31 cellular contexts compared by ENCODE assay signal in the genomic region with DNA sequence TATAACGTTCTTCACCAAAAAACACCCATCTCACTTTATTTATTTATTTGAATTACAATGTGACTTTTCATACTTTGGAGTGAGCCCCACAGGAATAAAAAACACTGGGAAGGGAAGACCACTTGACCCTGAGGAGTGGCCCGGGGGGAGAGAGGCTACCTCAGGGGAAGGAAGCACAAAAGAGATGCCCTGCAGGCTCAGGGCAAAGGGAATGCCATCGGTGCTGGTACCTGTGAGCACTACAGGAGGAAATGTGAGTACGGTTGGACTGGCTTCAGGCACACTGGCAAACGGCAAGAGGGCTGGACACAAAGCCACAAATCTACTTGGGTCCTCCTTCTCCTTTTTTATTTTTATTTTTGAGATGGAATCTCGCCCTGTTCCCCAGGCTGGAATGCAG.
DNase-seq lines count a peak whose midpoint lies in the region; ATAC-seq and TF ChIP-seq lines count a peak whose summit lies in the region.
"Had no signal": no experiment of that assay in that cellular context is flagged by ENCODE, and none has a peak within 500 bp of the region (broad histone marks: within the 10 kb centered on the region; RNA-seq: fewer than 3 reads in every experiment).

No MANE protein-coding gene starts in this region.

- H3K36me3 Mint-ChIP-seq in activated CD8-positive, alpha-beta memory T cell treated with anti-CD3 and anti-CD28 coated beads, Interleukin-2, amount 10 ng/mL, durations not matched to agents 7 days and 5 days: no peaks in the 10 kb centered on the region
- H3K36me3 Mint-ChIP-seq: CD4-positive, alpha-beta memory T cell; CD4-positive, CD25-positive, alpha-beta regulatory T cell; CD8-positive, alpha-beta memory T cell; CD8-positive, alpha-beta T cell had no signal

- no peak for TF ChIP-seq POLR2A in HCT116 (IDR thresholded peaks at IDR 0.05; ENCODE audit: borderline replicate concordance, extremely low read depth, insufficient read depth, insufficient read length)

- H3K4me1 ChIP-seq in HCT116 (ENCODE audit: control insufficient read depth in 1 of 2, insufficient read depth in 2 of 2, low read length in 2 of 2) (no peaks in the 10 kb centered on the region), trophoblast cell (ENCODE audit: control insufficient read depth in 1 of 2, insufficient read depth in 2 of 2, low read length in 2 of 2) (no peaks in the 10 kb centered on the region)
- H3K4me1 ChIP-seq: A549, BE2C, BLaER1, Caco-2 had no signal

- DNase-seq in HCT116 (ENCODE audit: low read depth, low spot score) (no peak), trophoblast cell (peak; percentile 85 to 92)
- no peak for DNase-seq in activated CD8-positive, alpha-beta memory T cell treated with anti-CD3 and anti-CD28 coated beads, Interleukin-2, amount 10 ng/mL, durations not matched to agents 7 days and 5 days
- no peak for DNase-seq in activated naive CD4-positive, alpha-beta T cell treated with anti-CD3 and anti-CD28 coated beads, Interleukin-2, amount 50 U/mL, for 16 hours
- DNase-seq: 8988T; ACHN; AML-193; BE2C; C1 segment of cervical spinal cord; Caco-2; Calu3; CD4-positive, alpha-beta memory T cell; CD4-positive, alpha-beta T cell; CD4-positive, CD25-positive, alpha-beta regulatory T cell; CD8-positive, alpha-beta memory T cell; CD8-positive, alpha-beta T cell; COR-L47; DMS 273 treated with DMSO at 0.1 percent for 48 hours; DMS153; DMS53; DMS79; DMS79 treated with DMSO at 0.1 percent for 48 hours; DND-41; EL had no signal

- H3K4me3 ChIP-seq in HCT116 (replicated peaks in 1 of 2; ENCODE audit: low read depth in 1 of 2, low read length in 2 of 2) (no peak overlapping the region), trophoblast cell (ENCODE audit: low read depth, low read length) (no peak overlapping the region)
- H3K4me3 ChIP-seq: A549; BLaER1; BLaER1 treated with 17β-estradiol and CSF1 and Interleukin-3, amounts not matched to agents 10 nM and 100 nM had no signal

- no peak overlapping the region for H3K4me2 ChIP-seq in HCT116 (ENCODE audit: low read length)
- no peak overlapping the region for H3K4me2 ChIP-seq in trophoblast cell (ENCODE audit: low read length)
- H3K4me2 ChIP-seq: A549; BLaER1; BLaER1 treated with 17β-estradiol and CSF1 and Interleukin-3, amounts not matched to agents 10 nM and 100 nM had no signal

- H2BK12ac ChIP-seq in trophoblast cell (ENCODE audit: low read length): no peak overlapping the region

- no peak for TF ChIP-seq RAD21 in HCT116 (IDR thresholded peaks at IDR 0.05; ENCODE audit: low read depth)

- RAD21 ChIA-PET in HCT116 (lab: Charles Lee; ENCODE audit: low non-redundant PET in 1 of 2, low total read pairs in 2 of 2, uncharacterized antibody in 2 of 2, unreplicated experiment in 2 of 2): interaction anchor here in 1 of 2 experiments (0.6 kb wide), 1 partner anchor 68 kb away, joined by 3 read pairs; no protein-coding TSS in a partner anchor

- H3K36me3 ChIP-seq in HCT116 (ENCODE audit: control insufficient read depth in 1 of 2, insufficient read depth in 2 of 2, low read length in 2 of 2) (no peaks in the 10 kb centered on the region; a peak in 1 of 4 replicates), trophoblast cell (ENCODE audit: control insufficient read depth in 1 of 2, insufficient read depth in 2 of 2, low read length in 2 of 2) (no peaks in the 10 kb centered on the region)
- H3K36me3 ChIP-seq: BE2C, BLaER1 had no signal

- no peak overlapping the region for H2BK5ac ChIP-seq in trophoblast cell (ENCODE audit: low read depth, low read length, poor library complexity)

- no peak overlapping the region for H3K27ac Mint-ChIP-seq in activated CD8-positive, alpha-beta memory T cell treated with anti-CD3 and anti-CD28 coated beads, Interleukin-2, amount 10 ng/mL, durations not matched to agents 7 days and 5 days
- H3K27ac Mint-ChIP-seq: B cell; CD4-positive, alpha-beta memory T cell; CD4-positive, alpha-beta T cell; CD4-positive, CD25-positive, alpha-beta regulatory T cell; CD8-positive, alpha-beta memory T cell; CD8-positive, alpha-beta T cell had no signal

- no peaks in the 10 kb centered on the region for H3K4me1 Mint-ChIP-seq in activated CD8-positive, alpha-beta memory T cell treated with anti-CD3 and anti-CD28 coated beads, Interleukin-2, amount 10 ng/mL, durations not matched to agents 7 days and 5 days
- H3K4me1 Mint-ChIP-seq: B cell; CD4-positive, alpha-beta memory T cell; CD4-positive, CD25-positive, alpha-beta regulatory T cell; CD8-positive, alpha-beta memory T cell had no signal

- 100% methylated on average over 1 of the region's 6 CpGs for WGBS in trophoblast cell (ENCODE audit: extremely low coverage, insufficient coverage, insufficient read length)

- no peak overlapping the region for H4K91ac ChIP-seq in trophoblast cell (ENCODE audit: low read depth, low read length)

- peak overlapping the region; percentile 6 for H3K23ac ChIP-seq in trophoblast cell (ENCODE audit: low read length)

- no peaks in the 10 kb centered on the region for H3K9me2 ChIP-seq in HCT116 (ENCODE audit: insufficient read depth)

- peaks cover 0 to 3% of the 10 kb centered on the region in 2 experiments; a peak in 1 of 4 replicates for H3K9me3 ChIP-seq in HCT116 (ENCODE audit: control insufficient read depth in 1 of 2, insufficient read depth in 1 of 2, low read depth in 1 of 2, low read length in 2 of 2)
- H3K9me3 ChIP-seq in trophoblast cell (ENCODE audit: insufficient read depth, low read depth, low read length): peaks cover 4% of the 10 kb centered on the region
- H3K9me3 ChIP-seq: A549, BE2C had no signal

- no peak overlapping the region for H3K18ac ChIP-seq in trophoblast cell (ENCODE audit: low read length)

- H3K9ac ChIP-seq in HCT116 (ENCODE audit: low read length) (no peak overlapping the region), trophoblast cell (ENCODE audit: low read length) (no peak overlapping the region)
- H3K9ac ChIP-seq: BLaER1; BLaER1 treated with 17β-estradiol and CSF1 and Interleukin-3, amounts not matched to agents 10 nM and 100 nM had no signal

- no peak overlapping the region for H4K8ac ChIP-seq in trophoblast cell (ENCODE audit: low read depth, low read length)

- no peaks in the 10 kb centered on the region for H3K27me3 Mint-ChIP-seq in activated CD8-positive, alpha-beta memory T cell treated with anti-CD3 and anti-CD28 coated beads, Interleukin-2, amount 10 ng/mL, durations not matched to agents 7 days and 5 days
- H3K27me3 Mint-ChIP-seq: B cell; CD4-positive, alpha-beta memory T cell; CD4-positive, alpha-beta T cell; CD4-positive, CD25-positive, alpha-beta regulatory T cell; CD8-positive, alpha-beta memory T cell had no signal

- H3K4ac ChIP-seq in trophoblast cell (ENCODE audit: low read depth, low read length): no peak overlapping the region

- H2AK5ac ChIP-seq in trophoblast cell (ENCODE audit: low read length): no peak overlapping the region

- no peaks in the 10 kb centered on the region for H4K20me1 ChIP-seq in HCT116 (ENCODE audit: insufficient read depth)
- H4K20me1 ChIP-seq: BLaER1; BLaER1 treated with 17β-estradiol and CSF1 and Interleukin-3, amounts not matched to agents 10 nM and 100 nM had no signal

- intact Hi-C loops in HCT116 (cut with micrococcal nuclease): no loop called here

- H3K79me1 ChIP-seq in trophoblast cell (ENCODE audit: low read length): no peaks in the 10 kb centered on the region

- H4K12ac ChIP-seq in trophoblast cell (ENCODE audit: low read depth, low read length): no peak overlapping the region

- no peak overlapping the region for H3K27ac ChIP-seq in HCT116 (ENCODE audit: low read depth, low read length)
- no peak overlapping the region for H3K27ac ChIP-seq in trophoblast cell (ENCODE audit: low read depth, low read length)
- H3K27ac ChIP-seq: 22Rv1; A549; BLaER1; BLaER1 treated with 17β-estradiol and CSF1 and Interleukin-3, amounts not matched to agents 10 nM and 100 nM; C4-2B had no signal

- no peak for TF ChIP-seq CTCF in HCT116 (IDR thresholded peaks at IDR 0.05 in 2 of 3, conservative IDR thresholded peaks at IDR 0.05 in 1 of 3; ENCODE audit: borderline replicate concordance in 1 of 3, insufficient read depth in 1 of 3, low read depth in 2 of 3, low read length in 2 of 3)

- H3K27me3 ChIP-seq in HCT116 (ENCODE audit: insufficient read depth, low read length) (no peaks in the 10 kb centered on the region), trophoblast cell (ENCODE audit: insufficient read depth, low read length) (no peaks in the 10 kb centered on the region)
- H3K27me3 ChIP-seq: BE2C; BLaER1; BLaER1 treated with 17β-estradiol and CSF1 and Interleukin-3, amounts not matched to agents 10 nM and 100 nM had no signal

- no peaks in the 10 kb centered on the region for H3K9me3 Mint-ChIP-seq in activated CD8-positive, alpha-beta memory T cell treated with anti-CD3 and anti-CD28 coated beads, Interleukin-2, amount 10 ng/mL, durations not matched to agents 7 days and 5 days (ENCODE audit: low read depth)

- H3K14ac ChIP-seq in trophoblast cell (ENCODE audit: low read length): no peak overlapping the region

- no peaks in the 10 kb centered on the region for H3K79me2 ChIP-seq in HCT116 (ENCODE audit: insufficient read depth, low read length)
- H3K79me2 ChIP-seq in trophoblast cell (ENCODE audit: control insufficient read depth, insufficient read depth, low read length, poor library complexity): no peaks in the 10 kb centered on the region

- H3K4me3 Mint-ChIP-seq in activated CD8-positive, alpha-beta memory T cell treated with anti-CD3 and anti-CD28 coated beads, Interleukin-2, amount 10 ng/mL, durations not matched to agents 7 days and 5 days: no peak overlapping the region
- H3K4me3 Mint-ChIP-seq: B cell; CD14-positive monocyte; CD4-positive, alpha-beta memory T cell; CD4-positive, alpha-beta T cell; CD4-positive, CD25-positive, alpha-beta regulatory T cell; CD8-positive, alpha-beta memory T cell; CD8-positive, alpha-beta T cell had no signal

- BruUV-seq in HCT116 (replicated peaks; lab: Mats Ljungman, UMichigan): no TSS peak

- ATAC-seq in HCT116: no peak
- ATAC-seq in activated CD8-positive, alpha-beta memory T cell treated with anti-CD3 and anti-CD28 coated beads, Interleukin-2, amount 10 ng/mL, durations not matched to agents 7 days and 5 days: no peak
- ATAC-seq: A549; CD8-positive, alpha-beta T cell had no signal

- peak overlapping the region; percentile 16 for H2AFZ ChIP-seq in HCT116 (ENCODE audit: low read depth, low read length, poor library complexity, severe bottlenecking)
- H2AFZ ChIP-seq in trophoblast cell (ENCODE audit: insufficient read depth, low read length, poor library complexity): no peak overlapping the region

- CTCF ChIA-PET in HCT116 (lab: Charles Lee): no interaction called here
- CTCF ChIA-PET in activated CD8-positive, alpha-beta memory T cell treated with anti-CD3 and anti-CD28 coated beads, Interleukin-2, amount 10 ng/mL, durations not matched to agents 7 days and 5 days (lab: Charles Lee): no interaction called here

- H2BK120ac ChIP-seq in trophoblast cell (ENCODE audit: insufficient read depth, low read length, poor library complexity): no peak overlapping the region

- POLR2A ChIA-PET in HCT116 (lab: Charles Lee): no interaction called here

Comparison
In these comparisons a context has a peak if more than half of its experiments do, and no peak if none do; other contexts are left out.
1. DNase-seq: peak in trophoblast cell (2 of 2); none in HCT116 (single experiment), activated CD8-positive, alpha-beta memory T cell treated with anti-CD3 and anti-CD28 coated beads, Interleukin-2, amount 10 ng/mL, durations not matched to agents 7 days and 5 days (single experiment) and activated naive CD4-positive, alpha-beta T cell treated with anti-CD3 and anti-CD28 coated beads, Interleukin-2, amount 50 U/mL, for 16 hours (single experiment).